8 cellular contexts compared by ENCODE assay signal in genomic region chr6:105994522-105995402, GRCh38.
A peak's percentile ranks its signal among the peaks of the same experiment; 100 is the strongest.
DNase-seq lines count a peak whose midpoint lies in the region; ATAC-seq, FAIRE-seq and TF ChIP-seq lines count a peak whose summit lies in the region.

No MANE protein-coding gene starts in this region.

- TF ChIP-seq CTCF in coronary artery (IDR thresholded peaks at IDR 0.05), result no peak
- no peak for TF ChIP-seq CTCF in D721Med (IDR thresholded peaks at IDR 0.05; ENCODE audit: insufficient read depth, missing control alignments)

- in situ Hi-C loops in G401 (cut with HindIII; ENCODE audit: low sequenced_read_pairs), result no loop called here

- DNase-seq in G401 (ENCODE audit: low spot score) (peak; percentile 67), M059J (ENCODE audit: low read depth) (peak; percentile 87), coronary artery (ENCODE audit: low spot score) (no peak), left kidney (ENCODE audit: low read depth, low spot score) (peak; percentile 71), D721Med (ENCODE audit: insufficient read length, low spot score) (no peak)
- DNase-seq in activated CD4-positive, alpha-beta T cell treated with anti-CD3 and anti-CD28 coated beads for 24 hours (ENCODE audit: low read depth in 2 of 2), result peak; percentile 18 to 44
- peak; percentile 44 to 49 for DNase-seq in stimulated activated CD4-positive, alpha-beta T cell treated with anti-CD3 and anti-CD28 coated beads, Interleukin-4, amount 100 ng/mL, for 4 hours

- no peak for FAIRE-seq in D721Med (lab: Jason Lieb, UNC)

- peak overlapping the region; percentile 78 for H3K4me3 ChIP-seq in coronary artery

- ATAC-seq in GM21723 (IDR thresholded peaks at IDR 0.05; ENCODE audit: unreplicated experiment), result no peak

- peak overlapping the region in 1 of 2 donors; percentile 80 for H3K27ac ChIP-seq in coronary artery

Comparison
In these comparisons a context has a peak if more than half of its experiments do, and no peak if none do; other contexts are left out.
1. DNase-seq: peak in G401 (single experiment), M059J (single experiment), activated CD4-positive, alpha-beta T cell treated with anti-CD3 and anti-CD28 coated beads for 24 hours (2 of 2), left kidney (single experiment) and stimulated activated CD4-positive, alpha-beta T cell treated with anti-CD3 and anti-CD28 coated beads, Interleukin-4, amount 100 ng/mL, for 4 hours (2 of 2); none in coronary artery (single experiment) and D721Med (single experiment).